Comparison of ENCODE assay signal across 7 cellular contexts in genomic region chr15:93087825-93088199, GRCh38. TPM values are rescaled to one million over a fixed set of nuclear protein-coding genes. Genes with fewer than 3 reads are reported as not detected.
A peak's percentile ranks its signal among the peaks of the same experiment; 100 is the strongest.
DNase-seq lines count a peak whose midpoint lies in the region; ATAC-seq, FAIRE-seq and TF ChIP-seq lines count a peak whose summit lies in the region.

No MANE protein-coding gene starts in this region.

- peak; percentile 36 for FAIRE-seq in GM12892 (lab: Jason Lieb, UNC)

- ATAC-seq in HG03097 (IDR thresholded peaks at IDR 0.05; ENCODE audit: low FRiP score, unreplicated experiment) = peak; percentile 58
- ATAC-seq in activated CD8-positive, alpha-beta memory T cell treated with anti-CD3 and anti-CD28 coated beads, Interleukin-2, amount 10 ng/mL, durations not matched to agents 7 days and 5 days = peak; percentile 59

- no peak for DNase-seq in GM12892 (ENCODE audit: insufficient read length)
- DNase-seq in NCI-H526 treated with DMSO at 0.1 percent for 48 hours (lab: John Stamatoyannopoulos, UW) = peak; percentile 64
- DNase-seq in activated CD8-positive, alpha-beta memory T cell treated with anti-CD3 and anti-CD28 coated beads, Interleukin-2, amount 10 ng/mL, durations not matched to agents 7 days and 5 days = peak; percentile 80
- peak; percentile 78 for DNase-seq in epithelial cell of esophagus (ENCODE audit: low read depth)
- peak; percentile 64 for DNase-seq in middle frontal gyrus (ENCODE audit: extremely low spot score, low spot score)
- DNase-seq in stimulated activated CD8-positive, alpha-beta memory T cell treated with anti-CD3 and anti-CD28 coated beads, Interleukin-4, amount 100 ng/mL, for 1 hour (ENCODE audit: low read depth in 2 of 2, low spot score in 1 of 2) = peak; percentile 39 to 52

- peak overlapping the region; percentile 68 for H3K4me3 Mint-ChIP-seq in activated CD8-positive, alpha-beta memory T cell treated with anti-CD3 and anti-CD28 coated beads, Interleukin-2, amount 10 ng/mL, durations not matched to agents 7 days and 5 days

- CTCF ChIA-PET in activated CD8-positive, alpha-beta memory T cell treated with anti-CD3 and anti-CD28 coated beads, Interleukin-2, amount 10 ng/mL, durations not matched to agents 7 days and 5 days (lab: Charles Lee) = interaction anchor here (0.6 to 2.5 kb wide), 43 partner anchors 8 to 1032 kb away, joined by 3 to 29 read pairs (median 4); no protein-coding TSS in a partner anchor

- H3K27me3 Mint-ChIP-seq in activated CD8-positive, alpha-beta memory T cell treated with anti-CD3 and anti-CD28 coated beads, Interleukin-2, amount 10 ng/mL, durations not matched to agents 7 days and 5 days = peaks cover 73% of the 10 kb centered on the region

- TF ChIP-seq CTCF in epithelial cell of esophagus (IDR thresholded peaks at IDR 0.05; ENCODE audit: insufficient read depth, low read depth, low read length, missing control alignments) = peak; percentile 95

- H3K4me1 Mint-ChIP-seq in activated CD8-positive, alpha-beta memory T cell treated with anti-CD3 and anti-CD28 coated beads, Interleukin-2, amount 10 ng/mL, durations not matched to agents 7 days and 5 days = peaks cover 14% of the 10 kb centered on the region

- no peak overlapping the region for H3K27ac Mint-ChIP-seq in activated CD8-positive, alpha-beta memory T cell treated with anti-CD3 and anti-CD28 coated beads, Interleukin-2, amount 10 ng/mL, durations not matched to agents 7 days and 5 days

- peak overlapping the region; percentile 48 for H3K4me3 ChIP-seq in epithelial cell of esophagus (ENCODE audit: low read length)

- TF ChIP-seq POLR2A in GM12892 (IDR thresholded peaks at IDR 0.05; ENCODE audit: low read depth, low read length) = no peak

- H3K9me3 Mint-ChIP-seq in activated CD8-positive, alpha-beta memory T cell treated with anti-CD3 and anti-CD28 coated beads, Interleukin-2, amount 10 ng/mL, durations not matched to agents 7 days and 5 days (ENCODE audit: low read depth) = no peaks in the 10 kb centered on the region

- no peaks in the 10 kb centered on the region for H3K36me3 Mint-ChIP-seq in activated CD8-positive, alpha-beta memory T cell treated with anti-CD3 and anti-CD28 coated beads, Interleukin-2, amount 10 ng/mL, durations not matched to agents 7 days and 5 days

RNA-seq across cellular contexts. Expression of gene RGMA, which starts 1.2 kb away (rescaled TPM):
- 0.02 TPM for polyA plus RNA-seq in GM12892 (2012; ENCODE audit: missing spikeins)
- under 1 TPM in 1 of 2 experiments, not detected in 1; 0.28 TPM for total RNA-seq in activated CD8-positive, alpha-beta memory T cell treated with anti-CD3 and anti-CD28 coated beads, Interleukin-2, amount 10 ng/mL, durations not matched to agents 7 days and 5 days
